8 cellular contexts compared by ENCODE assay signal in genomic region chr19:58059681-58060080, GRCh38. TPM values are rescaled to one million over a fixed set of nuclear protein-coding genes. Genes with fewer than 3 reads are reported as not detected.
DNase-seq lines count a peak whose midpoint lies in the region; ATAC-seq and TF ChIP-seq lines count a peak whose summit lies in the region.

No MANE protein-coding gene starts in this region.

- no peak for TF ChIP-seq CTCF in RWPE2 (IDR thresholded peaks at IDR 0.05; ENCODE audit: poor library complexity, severe bottlenecking)

- intact Hi-C loops in dendritic cell treated with granulocyte-macrophage colony-stimulating factor and Interleukin-4, amounts not matched to agents 40 ng/mL and 50 ng/mL, for 4 days (cut with micrococcal nuclease) = no loop called here

- peaks cover 91% of the 10 kb centered on the region for H3K9me3 Mint-ChIP-seq in dendritic cell treated with granulocyte-macrophage colony-stimulating factor and Interleukin-4, amounts not matched to agents 40 ng/mL and 50 ng/mL, for 4 days

- H3K36me3 ChIP-seq in RWPE2 (ENCODE audit: low read depth) (no peaks in the 10 kb centered on the region), mesodermal cell (ENCODE audit: control insufficient read depth, insufficient read depth, low read length) (no peaks in the 10 kb centered on the region)

- peaks cover 9% of the 10 kb centered on the region for H3K27me3 Mint-ChIP-seq in dendritic cell treated with granulocyte-macrophage colony-stimulating factor and Interleukin-4, amounts not matched to agents 40 ng/mL and 50 ng/mL, for 4 days

- H3K27me3 ChIP-seq in RWPE2 (ENCODE audit: insufficient read depth, poor library complexity, severe bottlenecking) = no peaks in the 10 kb centered on the region

- H3K9me3 ChIP-seq in RWPE2 (ENCODE audit: severe bottlenecking) (no peaks in the 10 kb centered on the region), mesodermal cell (ENCODE audit: control insufficient read depth, low read length) (peaks cover 53% of the 10 kb centered on the region)

- peak overlapping the region; percentile 33 for H3K4me3 ChIP-seq in RWPE2 (ENCODE audit: severe bottlenecking)
- H3K4me3 ChIP-seq in mesodermal cell (ENCODE audit: extremely low read depth, insufficient read depth, low read length, poor library complexity, severe bottlenecking) = peak overlapping the region; percentile 39

- peaks cover 14% of the 10 kb centered on the region for H3K4me1 Mint-ChIP-seq in dendritic cell treated with granulocyte-macrophage colony-stimulating factor and Interleukin-4, amounts not matched to agents 40 ng/mL and 50 ng/mL, for 4 days (ENCODE audit: low read depth)

- H3K4me3 Mint-ChIP-seq in dendritic cell treated with granulocyte-macrophage colony-stimulating factor and Interleukin-4, amounts not matched to agents 40 ng/mL and 50 ng/mL, for 4 days = peak overlapping the region; percentile 72

- no peak overlapping the region for H3K27ac Mint-ChIP-seq in dendritic cell treated with granulocyte-macrophage colony-stimulating factor and Interleukin-4, amounts not matched to agents 40 ng/mL and 50 ng/mL, for 4 days

- no peaks in the 10 kb centered on the region for H3K4me1 ChIP-seq in RWPE2 (ENCODE audit: insufficient read depth, poor library complexity, severe bottlenecking)
- no peaks in the 10 kb centered on the region for H3K4me1 ChIP-seq in mesodermal cell (ENCODE audit: control insufficient read depth, insufficient read depth, low read length, poor library complexity, severe bottlenecking)

- DNase-seq in RWPE2 (ENCODE audit: low spot score) = no peak
- DNase-seq in substantia nigra (lab: John Stamatoyannopoulos, UW) = peak in 6 of 49 donors; percentile 31 to 78 (median 43)
- DNase-seq in SIG-M5 (lab: John Stamatoyannopoulos, UW) = no peak
- DNase-seq in NCI-H748 treated with DMSO at 0.1 percent for 48 hours (lab: John Stamatoyannopoulos, UW) = no peak
- DNase-seq in activated CD4-positive, alpha-beta T cell treated with anti-CD3 and anti-CD28 coated beads, Interleukin-2, amount 50 U/mL, for 4 hours = no peak

- ATAC-seq in RWPE2 (ENCODE audit: low read depth) (no peak; the same call in 2 of the 3 replicates), HG03097 (IDR thresholded peaks at IDR 0.05; ENCODE audit: low FRiP score, unreplicated experiment) (no peak)

- WGBS in mesodermal cell (ENCODE audit: insufficient coverage in 2 of 2), 2 experiments = 95 to 97% methylated on average over 15 to 28 of the region's 29 CpGs

- peaks cover 27% of the 10 kb centered on the region for H3K36me3 Mint-ChIP-seq in dendritic cell treated with granulocyte-macrophage colony-stimulating factor and Interleukin-4, amounts not matched to agents 40 ng/mL and 50 ng/mL, for 4 days (ENCODE audit: low read depth)

- peak overlapping the region; percentile 15 for H3K27ac ChIP-seq in RWPE2 (ENCODE audit: poor library complexity, severe bottlenecking)
- H3K27ac ChIP-seq in mesodermal cell (ENCODE audit: low read depth, low read length, severe bottlenecking) = no peak overlapping the region
- peak overlapping the region; percentile 74 for H3K27ac ChIP-seq in substantia nigra (ENCODE audit: low read depth, low read length, poor library complexity, severe bottlenecking)

RNA-seq across cellular contexts. Expression of gene ZNF135, which starts 0.6 kb away (rescaled TPM):
- 1.1 TPM for polyA plus RNA-seq in mesodermal cell (2013, experiment 1 of 2)
- polyA plus RNA-seq in mesodermal cell (2013, experiment 2 of 2) = 0.76 TPM

RNA-seq across cellular contexts. Expression of gene ZSCAN1, which starts 25.9 kb away (rescaled TPM):
- polyA plus RNA-seq in mesodermal cell (2013, experiment 1 of 2) = 1.0 TPM
- polyA plus RNA-seq in mesodermal cell (2013, experiment 2 of 2) = 1.1 TPM

RNA-seq across cellular contexts. Expression of gene ZSCAN18, which starts 38.4 kb away (rescaled TPM):
- 39.6 TPM for polyA plus RNA-seq in mesodermal cell (2013, experiment 1 of 2)
- 34.0 TPM for polyA plus RNA-seq in mesodermal cell (2013, experiment 2 of 2)

RNA-seq across cellular contexts. Expression of gene ZNF606, which starts 57.1 kb away (rescaled TPM):
- polyA plus RNA-seq in mesodermal cell (2013, experiment 1 of 2) = 12.3 TPM
- polyA plus RNA-seq in mesodermal cell (2013, experiment 2 of 2) = 13.3 TPM
